In genomic region chr10:61899997-61900828, GRCh38 we compare ENCODE assay signal across 8 cellular contexts. TPM values are rescaled to one million over a fixed set of nuclear protein-coding genes. Genes with fewer than 3 reads are reported as not detected.
A peak's percentile ranks its signal among the peaks of the same experiment; 100 is the strongest.
DNase-seq lines count a peak whose midpoint lies in the region; ATAC-seq and TF ChIP-seq lines count a peak whose summit lies in the region.

No MANE protein-coding gene starts in this region.

- H3K9me2 ChIP-seq in OCI-LY7 (ENCODE audit: insufficient read depth, low read length): no peaks in the 10 kb centered on the region

- peak; percentile 56 for DNase-seq in DND-41
- DNase-seq in IMR-90: peak; percentile 79
- DNase-seq in OCI-LY7 (ENCODE audit: low spot score): peak; percentile 92
- peak; percentile 47 for DNase-seq in activated gamma-delta T cell treated with Interleukin-2 at 50 U/mL for 16 hours
- peak; percentile 56 to 70 for DNase-seq in foreskin keratinocyte
- peak; percentile 57 for DNase-seq in neural progenitor cell (ENCODE audit: low spot score)
- no peak for DNase-seq in 8988T

- H3K56ac ChIP-seq in IMR-90 (ENCODE audit: extremely low read depth, insufficient read depth, low read length): peak overlapping the region; percentile 96

- peak overlapping the region; percentile 75; the same call in 1 of the 2 replicates for H4K5ac ChIP-seq in IMR-90 (ENCODE audit: low read depth, low read length)

- peaks cover 7% of the 10 kb centered on the region for H3K27me3 Mint-ChIP-seq in neural progenitor cell (ENCODE audit: insufficient read depth, low read depth)

- H3K9me1 ChIP-seq in IMR-90 (ENCODE audit: insufficient read depth, low read length): peaks cover 4% of the 10 kb centered on the region; the same call in 1 of the 2 replicates

- POLR2A ChIA-PET in IMR-90 (lab: Charles Lee; ENCODE audit: unreplicated experiment) (interaction anchor here (0.6 to 1.0 kb wide), 2 partner anchors 85 to 345 kb away, joined by 4 to 5 read pairs; no protein-coding TSS in a partner anchor), OCI-LY7 (lab: Charles Lee) (interaction anchor here (0.6 to 12.7 kb wide), 31 partner anchors 14 to 556 kb away, joined by 3 to 284 read pairs (median 6); no protein-coding TSS in a partner anchor)

- H2AK5ac ChIP-seq in IMR-90 (ENCODE audit: low read depth, low read length): peak overlapping the region; percentile 68; the same call in 1 of the 2 replicates

- H3K4me3 ChIP-seq in DND-41 (ENCODE audit: low read depth in 1 of 2, low read length in 2 of 2) (peak overlapping the region; percentile 62 to 78; a peak in 3 of 4 replicates), IMR-90 (ENCODE audit: insufficient read depth, low read depth, low read length) (peak overlapping the region; percentile 60), OCI-LY7 (ENCODE audit: low read depth, low read length, poor library complexity, severe bottlenecking) (peak overlapping the region; percentile 93), neural progenitor cell (peak overlapping the region; percentile 69)

- H2BK20ac ChIP-seq in IMR-90 (ENCODE audit: low read depth, low read length): peak overlapping the region; percentile 96

- WGBS in IMR-90 (ENCODE audit: extremely low coverage in 2 of 2, insufficient read length in 1 of 2), 2 experiments: no CpG with 5 or more reads among the region's 25 CpGs

- H3K9me3 ChIP-seq in DND-41 (ENCODE audit: insufficient read depth, low read length, severe bottlenecking): no peaks in the 10 kb centered on the region
- no peaks in the 10 kb centered on the region for H3K9me3 ChIP-seq in IMR-90 (ENCODE audit: control insufficient read depth, insufficient read depth, low read length)
- no peaks in the 10 kb centered on the region for H3K9me3 ChIP-seq in OCI-LY7 (ENCODE audit: low read length)
- no peaks in the 10 kb centered on the region for H3K9me3 ChIP-seq in neural progenitor cell (ENCODE audit: low read depth)

- H3K4me3 Mint-ChIP-seq in neural progenitor cell: peak overlapping the region; percentile 95

- dilution Hi-C loops in IMR-90 (cut with HindIII; ENCODE audit: low sequenced_read_pairs, unreplicated experiment): no loop called here

- CTCF ChIA-PET in IMR-90 (lab: Yijun Ruan, JAX): interaction anchor here (0.6 to 1.7 kb wide), 4 partner anchors 9 to 167 kb away, joined by 3 to 6 read pairs (median 4); no protein-coding TSS in a partner anchor
- CTCF ChIA-PET in OCI-LY7 (lab: Charles Lee; ENCODE audit: unreplicated experiment): interaction anchor here (0.6 to 1.5 kb wide), 6 partner anchors 50 to 1363 kb away, joined by 3 to 4 read pairs (median 3); no protein-coding TSS in a partner anchor

- H2AFZ ChIP-seq in DND-41 (ENCODE audit: low read depth, low read length) (peak overlapping the region; percentile 97), IMR-90 (replicated peaks; ENCODE audit: low read length, poor library complexity) (peak overlapping the region; percentile 60), OCI-LY7 (ENCODE audit: low read length) (peak overlapping the region; percentile 99; the same call in 1 of the 2 replicates), neural progenitor cell (replicated peaks) (peak overlapping the region; percentile 100)

- H3K4me1 Mint-ChIP-seq in neural progenitor cell: peaks cover 45% of the 10 kb centered on the region

- no peak for TF ChIP-seq POLR2A in IMR-90 (IDR thresholded peaks at IDR 0.05; ENCODE audit: low read depth, low read length)

- intact Hi-C loops in IMR-90 (cut with micrococcal nuclease) (loop anchor here (1.0 to 10.0 kb wide), 10 partner anchors 63 to 1083 kb away; partner anchors contain the start of gene TMEM26), OCI-LY7 (cut with micrococcal nuclease; ENCODE audit: unreplicated experiment) (loop anchor here (1.0 to 5.0 kb wide), 9 partner anchors 43 to 1232 kb away; partner anchors contain the start of gene NRBF2)

- H3K27ac ChIP-seq in DND-41 (ENCODE audit: low read length): peak overlapping the region; percentile 92
- H3K27ac ChIP-seq in IMR-90 (ENCODE audit: insufficient read depth, low read length): peak overlapping the region; percentile 99
- H3K27ac ChIP-seq in OCI-LY7 (ENCODE audit: low read depth, low read length, poor library complexity, severe bottlenecking): peak overlapping the region; percentile 96
- H3K27ac ChIP-seq in foreskin keratinocyte: peak overlapping the region; percentile 77
- no peak overlapping the region for H3K27ac ChIP-seq in neural progenitor cell

- H3K36me3 ChIP-seq in DND-41 (ENCODE audit: insufficient read depth, low read length): no peaks in the 10 kb centered on the region
- no peaks in the 10 kb centered on the region; the same call in 1 of the 2 replicates for H3K36me3 ChIP-seq in IMR-90 (ENCODE audit: control insufficient read depth, insufficient read depth, low read length)
- no peaks in the 10 kb centered on the region for H3K36me3 ChIP-seq in OCI-LY7 (ENCODE audit: insufficient read depth, low read length)
- H3K36me3 ChIP-seq in neural progenitor cell: no peaks in the 10 kb centered on the region

- BruUV-seq in IMR-90 (replicated peaks; lab: Mats Ljungman, UMichigan): no TSS peak
- BruUV-seq in OCI-LY7 (replicated peaks; lab: Mats Ljungman, UMichigan): no TSS peak

- H3K23ac ChIP-seq in IMR-90 (ENCODE audit: low read depth, low read length): peak overlapping the region; percentile 96

- peak overlapping the region; percentile 98 for H2BK5ac ChIP-seq in IMR-90 (ENCODE audit: low read depth, low read length, poor library complexity, severe bottlenecking)

- peak overlapping the region; percentile 93 for H3K14ac ChIP-seq in IMR-90 (replicated peaks; ENCODE audit: low read depth, low read length)

- in situ Hi-C loops in IMR-90 (cut with MboI; ENCODE audit: low sequenced_read_pairs): loop anchor here (5.0 to 10.0 kb wide), 2 partner anchors 152 to 335 kb away; no protein-coding TSS in a partner anchor

- no peak for TF ChIP-seq RAD21 in IMR-90 (IDR thresholded peaks at IDR 0.05; ENCODE audit: low read length)

- peaks cover 4 to 17% of the 10 kb centered on the region in 2 experiments; a peak in 3 of 4 replicates for H3K79me1 ChIP-seq in IMR-90 (ENCODE audit: low read depth in 1 of 2, low read length in 2 of 2)

- H3K9me3 Mint-ChIP-seq in neural progenitor cell: no peaks in the 10 kb centered on the region

- H3K4me1 ChIP-seq in DND-41 (ENCODE audit: insufficient read depth, low read length) (peaks cover 48% of the 10 kb centered on the region), IMR-90 (ENCODE audit: control insufficient read depth, insufficient read depth, low read length) (peaks cover 12% of the 10 kb centered on the region), OCI-LY7 (ENCODE audit: insufficient read depth, low read length, poor library complexity, severe bottlenecking) (peaks cover 48% of the 10 kb centered on the region), foreskin keratinocyte (peaks cover 41% of the 10 kb centered on the region), neural progenitor cell (no peaks in the 10 kb centered on the region)

- H3K18ac ChIP-seq in IMR-90 (ENCODE audit: low read depth, low read length): peak overlapping the region; percentile 86

- peak overlapping the region; percentile 72; the same call in 1 of the 3 replicates for H2BK15ac ChIP-seq in IMR-90 (ENCODE audit: low read depth, low read length)

- H4K20me1 ChIP-seq in DND-41 (ENCODE audit: insufficient read depth, low read length): no peaks in the 10 kb centered on the region
- peaks cover 10% of the 10 kb centered on the region; the same call in 1 of the 2 replicates for H4K20me1 ChIP-seq in IMR-90 (ENCODE audit: insufficient read depth, low read length)
- H4K20me1 ChIP-seq in OCI-LY7 (ENCODE audit: insufficient read depth, low read length): no peaks in the 10 kb centered on the region
- peaks cover 3% of the 10 kb centered on the region for H4K20me1 ChIP-seq in neural progenitor cell (ENCODE audit: low read depth)

- H3K4ac ChIP-seq in IMR-90 (ENCODE audit: low read depth, low read length): peak overlapping the region; percentile 92

- peak overlapping the region in 1 of 2 experiments; percentile 92; a peak in 2 of 4 replicates for H4K8ac ChIP-seq in IMR-90 (ENCODE audit: low read depth in 2 of 2, low read length in 2 of 2)

- H2BK120ac ChIP-seq in IMR-90 (ENCODE audit: low read depth, low read length): peak overlapping the region; percentile 95

- H3K36me3 Mint-ChIP-seq in neural progenitor cell: no peaks in the 10 kb centered on the region

- H3K27me3 ChIP-seq in DND-41 (ENCODE audit: insufficient read depth, low read length, poor library complexity): peaks cover 33% of the 10 kb centered on the region
- H3K27me3 ChIP-seq in IMR-90 (ENCODE audit: control insufficient read depth, insufficient read depth, low read length): no peaks in the 10 kb centered on the region
- no peaks in the 10 kb centered on the region for H3K27me3 ChIP-seq in foreskin keratinocyte
- peaks cover 50% of the 10 kb centered on the region for H3K27me3 ChIP-seq in neural progenitor cell

- no peaks in the 10 kb centered on the region for H3K79me2 ChIP-seq in DND-41 (ENCODE audit: insufficient read depth, low read length)
- H3K79me2 ChIP-seq in OCI-LY7 (ENCODE audit: insufficient read depth, low read depth, low read length): peaks cover 47% of the 10 kb centered on the region
- no peaks in the 10 kb centered on the region for H3K79me2 ChIP-seq in neural progenitor cell (ENCODE audit: low read depth)

- H3F3A ChIP-seq in neural progenitor cell (ENCODE audit: low read depth): peaks cover 23% of the 10 kb centered on the region

- H4K91ac ChIP-seq in IMR-90 (ENCODE audit: insufficient read depth, low read depth, low read length): peak overlapping the region; percentile 86

- H3K9ac ChIP-seq in DND-41 (ENCODE audit: low read depth, low read length) (peak overlapping the region; percentile 62), IMR-90 (ENCODE audit: low read depth, low read length) (peak overlapping the region; percentile 73), neural progenitor cell (no peak overlapping the region)

- peak overlapping the region; percentile 100 for H3K27ac Mint-ChIP-seq in neural progenitor cell

- H3K4me2 ChIP-seq in DND-41 (ENCODE audit: insufficient read depth, low read length): peak overlapping the region; percentile 95
- peak overlapping the region; percentile 99 for H3K4me2 ChIP-seq in IMR-90 (ENCODE audit: low read depth, low read length)
- peak overlapping the region; percentile 93 for H3K4me2 ChIP-seq in OCI-LY7 (ENCODE audit: low read length)
- peak overlapping the region; percentile 87 for H3K4me2 ChIP-seq in neural progenitor cell

- TF ChIP-seq CTCF in DND-41 (IDR thresholded peaks at IDR 0.05; ENCODE audit: borderline replicate concordance, extremely low read depth, low read length, poor library complexity, severe bottlenecking) (no peak), IMR-90 (conservative IDR thresholded peaks at IDR 0.05; ENCODE audit: low read depth, low read length) (no peak), OCI-LY7 (conservative IDR thresholded peaks at IDR 0.05; ENCODE audit: low read length) (no peak), foreskin keratinocyte (conservative IDR thresholded peaks at IDR 0.05) (no peak), neural progenitor cell (IDR thresholded peaks at IDR 0.05) (no peak)

- ATAC-seq in DND-41 (ENCODE audit: insufficient read depth, low read depth) (peak; percentile 37), GM21515 (IDR thresholded peaks at IDR 0.05; ENCODE audit: unreplicated experiment) (peak; percentile 45), IMR-90 (ENCODE audit: low read depth) (peak; percentile 3), foreskin keratinocyte (peak; percentile 26)

- no peak overlapping the region for H2AK9ac ChIP-seq in IMR-90 (replicated peaks; ENCODE audit: low read depth, low read length, poor library complexity)

RNA-seq across cellular contexts. Expression of gene ARID5B, which starts 1.3 kb away (rescaled TPM):
- total RNA-seq in IMR-90 (2012; rRNA removed) (125 and 140 TPM in 2 replicates), OCI-LY7 (2022) (56.5 and 56.7 TPM in 2 replicates), foreskin keratinocyte (11.0 and 12.2 TPM in 2 replicates), neural progenitor cell (ENCODE audit: low replicate concordance) (1.5 and 1.8 TPM in 2 replicates)
- polyA plus RNA-seq in IMR-90 (2012; rRNA removed) (41.0 and 43.7 TPM in 2 replicates), foreskin keratinocyte (2.0 and 2.6 TPM in 2 replicates)
- 13.5 and 19.6 TPM in 2 replicates for polyA plus RNA-seq in IMR-90 (2012; cell fraction: cytosol; rRNA removed)
- 21.1 and 46.7 TPM in 2 replicates for polyA plus RNA-seq in IMR-90 (2012; cell fraction: nucleus; rRNA removed; ENCODE audit: low replicate concordance)
- total RNA-seq in OCI-LY7 (2014; rRNA removed; shearing (Covaris generic)): 38.0 and 43.6 TPM in 2 replicates
